In the genomic region with DNA sequence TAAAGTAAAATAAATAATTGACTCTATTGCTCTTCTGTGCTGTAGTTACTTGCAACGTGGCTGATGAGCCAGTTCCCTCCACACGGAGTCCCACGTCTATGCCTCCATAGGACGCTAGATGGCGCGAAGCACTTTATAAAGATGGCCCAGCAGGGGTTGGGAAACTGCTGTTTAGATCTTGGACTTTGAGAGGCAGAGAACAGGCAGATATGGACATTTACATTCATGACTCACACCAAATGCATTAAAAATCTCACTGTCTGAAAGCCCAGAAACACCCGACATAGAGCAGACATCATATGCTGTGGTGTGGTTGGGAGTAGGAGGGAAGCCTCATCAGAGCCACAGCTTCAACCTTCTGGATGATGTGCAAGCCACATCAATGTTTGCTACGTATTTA, we compare ENCODE assay signal across 7 cellular contexts.
A peak's percentile ranks its signal among the peaks of the same experiment; 100 is the strongest.
DNase-seq lines count a peak whose midpoint lies in the region; TF ChIP-seq lines count a peak whose summit lies in the region.

No MANE protein-coding gene starts in this region.

- H3K23me2 ChIP-seq in H9 (ENCODE audit: insufficient read length, low read depth, low read length, poor library complexity, severe bottlenecking), result no peaks in the 10 kb centered on the region

- no peak overlapping the region for H3K18ac ChIP-seq in H9 (ENCODE audit: insufficient read length, low read depth, low read length)

- no peaks in the 10 kb centered on the region for H3K79me2 ChIP-seq in H9 (ENCODE audit: insufficient read depth, low read length)
- no peaks in the 10 kb centered on the region for H3K79me2 ChIP-seq in OCI-LY7 (ENCODE audit: insufficient read depth, low read depth, low read length)

- no peak overlapping the region for H4K91ac ChIP-seq in H9 (ENCODE audit: insufficient read length, low read depth, low read length)

- no peak overlapping the region for H3K27ac Mint-ChIP-seq in H9
- H3K27ac Mint-ChIP-seq in activated naive CD4-positive, alpha-beta T cell treated with anti-CD3 and anti-CD28 coated beads, Interleukin-2, amount 10 ng/mL, durations not matched to agents 7 days and 5 days, result no peak overlapping the region

- H2BK15ac ChIP-seq in H9 (ENCODE audit: low read depth, low read length), result no peak overlapping the region

- no peak overlapping the region for H4K8ac ChIP-seq in H9 (replicated peaks; ENCODE audit: insufficient read length, low read depth, low read length)

- H2AFZ ChIP-seq in H9 (ENCODE audit: low read length), result no peak overlapping the region
- no peak overlapping the region for H2AFZ ChIP-seq in OCI-LY7 (ENCODE audit: low read length)

- H3K4me1 ChIP-seq in H9 (ENCODE audit: insufficient read depth, low read length) (no peaks in the 10 kb centered on the region), OCI-LY7 (ENCODE audit: insufficient read depth, low read length, poor library complexity, severe bottlenecking) (no peaks in the 10 kb centered on the region)

- TF ChIP-seq CTCF in GM12873 (IDR thresholded peaks at IDR 0.05; ENCODE audit: insufficient read depth, low read depth, low read length, missing control alignments) (peak; percentile 88), H9 (conservative IDR thresholded peaks at IDR 0.05) (peak; percentile 90), OCI-LY7 (conservative IDR thresholded peaks at IDR 0.05; ENCODE audit: low read length) (peak; percentile 77)

- H3K4me3 Mint-ChIP-seq in H9, result no peak overlapping the region
- H3K4me3 Mint-ChIP-seq in activated naive CD4-positive, alpha-beta T cell treated with anti-CD3 and anti-CD28 coated beads, Interleukin-2, amount 10 ng/mL, durations not matched to agents 7 days and 5 days, result no peak overlapping the region

- H4K20me1 ChIP-seq in H9 (ENCODE audit: control insufficient read depth, insufficient read depth, insufficient read length), result no peaks in the 10 kb centered on the region
- no peaks in the 10 kb centered on the region for H4K20me1 ChIP-seq in OCI-LY7 (ENCODE audit: insufficient read depth, low read length)

- no peak overlapping the region for H2BK20ac ChIP-seq in H9 (ENCODE audit: low read depth, low read length, poor library complexity, severe bottlenecking)

- intact Hi-C loops in OCI-LY7 (cut with micrococcal nuclease; ENCODE audit: unreplicated experiment) (no loop called here), posterior vena cava (cut with DNase I) (loop anchor here (10.0 kb wide), 2 partner anchors 444 to 934 kb away; no protein-coding TSS in a partner anchor)

- H3K56ac ChIP-seq in H9 (ENCODE audit: insufficient read length, low read depth, low read length), result no peak overlapping the region

- no peaks in the 10 kb centered on the region for H3K79me1 ChIP-seq in H9 (ENCODE audit: insufficient read depth, low read depth, low read length, poor library complexity, severe bottlenecking)

- H3K9me3 ChIP-seq in H9 (ENCODE audit: control insufficient read depth, low read depth, low read length) (no peaks in the 10 kb centered on the region), OCI-LY7 (ENCODE audit: low read length) (no peaks in the 10 kb centered on the region)

- H3K27ac ChIP-seq in H9 (ENCODE audit: insufficient read length, low read depth, low read length), result no peak overlapping the region
- no peak overlapping the region for H3K27ac ChIP-seq in OCI-LY7 (ENCODE audit: low read depth, low read length, poor library complexity, severe bottlenecking)

- H3K4me3 ChIP-seq in OCI-LY7 (ENCODE audit: low read depth, low read length, poor library complexity, severe bottlenecking), result no peak overlapping the region

- no peak overlapping the region for H2BK12ac ChIP-seq in H9 (ENCODE audit: insufficient read length, low read depth, low read length)

- no peak overlapping the region for H3K4ac ChIP-seq in H9 (ENCODE audit: low read depth, low read length)

- POLR2A ChIA-PET in OCI-LY7 (lab: Charles Lee), result no interaction called here

- WGBS in H9 (ENCODE audit: extremely low coverage, insufficient read length, low lambda C conversion rate), result no CpG with 5 or more reads among the region's 8 CpGs

- H3K4me2 ChIP-seq in H9 (ENCODE audit: insufficient read depth, insufficient read length, low read length), result no peak overlapping the region
- no peak overlapping the region for H3K4me2 ChIP-seq in OCI-LY7 (ENCODE audit: low read length)

- no peak overlapping the region for H4K5ac ChIP-seq in H9 (ENCODE audit: insufficient read length, low read depth, low read length)

- CTCF ChIA-PET in OCI-LY7 (lab: Charles Lee; ENCODE audit: unreplicated experiment), result no interaction called here
- CTCF ChIA-PET in activated naive CD4-positive, alpha-beta T cell treated with anti-CD3 and anti-CD28 coated beads, Interleukin-2, amount 10 ng/mL, durations not matched to agents 7 days and 5 days (lab: Charles Lee), result interaction anchor here (0.8 to 2.9 kb wide), 4 partner anchors 9 to 944 kb away, joined by 3 to 20 read pairs (median 8); no protein-coding TSS in a partner anchor

- H3K23ac ChIP-seq in H9 (ENCODE audit: insufficient read length, low read depth, low read length), result no peak overlapping the region

- H3K14ac ChIP-seq in H9 (ENCODE audit: insufficient read depth, low read length), result no peak overlapping the region

- H3T11ph ChIP-seq in H9 (ENCODE audit: low read length), result no peak overlapping the region

- H3K27me3 ChIP-seq in H9 (ENCODE audit: insufficient read depth, low read length), result no peaks in the 10 kb centered on the region; the same call in 1 of the 2 replicates

- peak; percentile 64 for DNase-seq in H9
- DNase-seq in Kasumi-1 (lab: John Stamatoyannopoulos, UW), result peak; percentile 69 to 85
- peak; percentile 42 for DNase-seq in OCI-LY7 (ENCODE audit: low spot score)
- peak; percentile 65 for DNase-seq in activated naive CD4-positive, alpha-beta T cell treated with anti-CD3 and anti-CD28 coated beads, Interleukin-2, amount 10 ng/mL, durations not matched to agents 7 days and 5 days
- peak; percentile 86 for DNase-seq in glomerular visceral epithelial cell (ENCODE audit: extremely low spot score)
- DNase-seq in posterior vena cava (ENCODE audit: low spot score), result peak; percentile 85

- no peak overlapping the region for H2BK120ac ChIP-seq in H9 (ENCODE audit: low read depth, low read length, poor library complexity, severe bottlenecking)

- BruUV-seq in OCI-LY7 (replicated peaks; lab: Mats Ljungman, UMichigan), result no TSS peak

- H3K9ac ChIP-seq in H9 (ENCODE audit: extremely low read depth, insufficient read length, low read length), result no peak overlapping the region

- H2AK5ac ChIP-seq in H9 (ENCODE audit: insufficient read length, low read length), result no peak overlapping the region

- H3K9me2 ChIP-seq in OCI-LY7 (ENCODE audit: insufficient read depth, low read length), result no peaks in the 10 kb centered on the region

- H3K9me3 Mint-ChIP-seq in H9, result no peaks in the 10 kb centered on the region
- no peaks in the 10 kb centered on the region for H3K9me3 Mint-ChIP-seq in activated naive CD4-positive, alpha-beta T cell treated with anti-CD3 and anti-CD28 coated beads, Interleukin-2, amount 10 ng/mL, durations not matched to agents 7 days and 5 days

- 0 out of 4 replicates have a peak, but pooled peaks cover 0 to under 1% of the 10 kb centered on the region in 2 experiments for H3K4me1 Mint-ChIP-seq in H9
- H3K4me1 Mint-ChIP-seq in activated naive CD4-positive, alpha-beta T cell treated with anti-CD3 and anti-CD28 coated beads, Interleukin-2, amount 10 ng/mL, durations not matched to agents 7 days and 5 days, result no peaks in the 10 kb centered on the region

- no peaks in the 10 kb centered on the region; the same call in 1 of the 2 replicates for H3K27me3 Mint-ChIP-seq in H9 (ENCODE audit: low read depth)
- no peaks in the 10 kb centered on the region for H3K27me3 Mint-ChIP-seq in activated naive CD4-positive, alpha-beta T cell treated with anti-CD3 and anti-CD28 coated beads, Interleukin-2, amount 10 ng/mL, durations not matched to agents 7 days and 5 days

- H2BK5ac ChIP-seq in H9 (ENCODE audit: insufficient read length, low read length), result no peak overlapping the region

- H3K36me3 ChIP-seq in OCI-LY7 (ENCODE audit: insufficient read depth, low read length), result no peaks in the 10 kb centered on the region

- no peaks in the 10 kb centered on the region for H3K36me3 Mint-ChIP-seq in H9 (ENCODE audit: insufficient read depth in 1 of 3, low read depth in 3 of 3)
- no peaks in the 10 kb centered on the region for H3K36me3 Mint-ChIP-seq in activated naive CD4-positive, alpha-beta T cell treated with anti-CD3 and anti-CD28 coated beads, Interleukin-2, amount 10 ng/mL, durations not matched to agents 7 days and 5 days
